Comparison of ENCODE assay signal across 8 cellular contexts in the genomic region with DNA sequence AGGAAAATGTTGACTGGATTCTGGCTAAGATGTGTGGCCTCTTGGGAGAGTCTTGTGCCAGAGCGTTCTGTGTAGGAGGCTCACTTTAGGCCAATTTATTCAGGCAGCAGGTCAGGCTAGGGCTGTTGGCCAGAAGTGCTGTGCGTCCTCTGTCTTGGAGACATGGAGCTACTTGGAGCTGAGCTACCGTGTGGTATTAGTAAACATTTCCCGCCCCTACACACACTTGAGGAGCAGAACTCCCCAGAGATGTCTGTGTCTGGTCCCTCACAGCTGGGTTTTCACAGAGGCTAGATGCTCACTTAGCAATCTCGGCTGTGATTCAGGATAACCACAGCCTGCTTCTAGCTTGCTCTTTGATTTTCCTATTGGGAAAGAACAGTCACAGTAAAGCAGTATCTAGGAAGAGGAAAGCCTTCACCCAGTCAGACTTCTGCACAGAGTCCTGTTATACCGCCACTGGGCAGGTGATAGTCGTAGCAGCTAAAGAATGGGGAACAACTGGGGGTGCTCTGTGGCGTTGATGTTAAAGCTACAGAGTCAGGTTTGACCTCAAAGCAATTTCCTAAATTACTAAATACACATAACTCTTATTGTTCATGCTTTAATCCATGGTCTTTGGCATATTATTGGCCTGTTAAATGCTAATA.
DNase-seq lines count a peak whose midpoint lies in the region; ATAC-seq and TF ChIP-seq lines count a peak whose summit lies in the region.

No MANE protein-coding gene starts in this region.

- H3K36me3 Mint-ChIP-seq in T-cell, result peaks cover 42% of the 10 kb centered on the region

- WGBS in right cardiac atrium, result 40% methylated on average over 8 of the region's 8 CpGs
- 37 to 41% methylated on average over 8 of the region's 8 CpGs for WGBS in tibial nerve, 2 donors

- H3K4me1 Mint-ChIP-seq in T-cell, result peaks cover 78 to 89% (median 85%) of the 10 kb centered on the region in 3 donors

- H3K4me3 ChIP-seq in right cardiac atrium (ENCODE audit: low read length) (no peak overlapping the region), tibial nerve (no peak overlapping the region)

- TF ChIP-seq POLR2A in tibial nerve (IDR thresholded peaks at IDR 0.05), result no peak

- intact Hi-C loops in right cardiac atrium (cut with DNase I), result no loop called here

- H3K4me3 Mint-ChIP-seq in T-cell, result peak overlapping the region; percentile 64 to 75 (median 71)

- peaks cover 1% of the 10 kb centered on the region for H3K4me1 ChIP-seq in right cardiac atrium (ENCODE audit: control insufficient read depth, insufficient read depth, low read length)
- peaks cover 0 to 56% (median 28%) of the 10 kb centered on the region in 4 donors for H3K4me1 ChIP-seq in tibial nerve

- H3K9me3 Mint-ChIP-seq in T-cell, result peaks cover 0 to 3% (median 0%) of the 10 kb centered on the region in 3 donors

- H3K27me3 ChIP-seq in right cardiac atrium (ENCODE audit: control insufficient read depth, insufficient read depth) (no peaks in the 10 kb centered on the region), tibial nerve (no peaks in the 10 kb centered on the region)

- peak; percentile 37 for ATAC-seq in GM18870 (IDR thresholded peaks at IDR 0.05; ENCODE audit: unreplicated experiment)
- peak; percentile 50 for ATAC-seq in HG02763 (IDR thresholded peaks at IDR 0.05; ENCODE audit: unreplicated experiment)
- peak; percentile 40 to 51 (median 44) for ATAC-seq in T-cell (replicated peaks in 1 of 4)
- peak; percentile 96 for ATAC-seq in right cardiac atrium
- ATAC-seq in left lobe of liver, result no peak

- peak in 1 of 2 donors; percentile 82 for TF ChIP-seq EP300 in tibial nerve (IDR thresholded peaks at IDR 0.05)

- no peaks in the 10 kb centered on the region for H3K9me3 ChIP-seq in right cardiac atrium (ENCODE audit: control insufficient read depth, low read length)
- H3K9me3 ChIP-seq in tibial nerve, result no peaks in the 10 kb centered on the region

- no peaks in the 10 kb centered on the region for H3K36me3 ChIP-seq in tibial nerve

- DNase-seq in T-cell (no peak), right cardiac atrium (peak; percentile 86 to 95 (median 90)), tibial nerve (ENCODE audit: low spot score in 2 of 2) (peak; percentile 75 to 77), left lobe of liver (ENCODE audit: low spot score) (no peak), HuH-7.5 (ENCODE audit: low spot score) (no peak)
- DNase-seq in effector CD8-positive, alpha-beta T cell (lab: John Stamatoyannopoulos, UW), result no peak

- H3K27ac ChIP-seq in right cardiac atrium (ENCODE audit: low read length) (peak overlapping the region; percentile 59), tibial nerve (peak overlapping the region in 3 of 4 donors; percentile 11 to 74 (median 61))

- H3K27ac Mint-ChIP-seq in T-cell, result peak overlapping the region; percentile 90 to 91

- POLR2A ChIA-PET in T-cell (lab: Charles Lee), result interaction anchor here in 1 of 2 donors (0.6 kb wide), 1 partner anchor 11 kb away, joined by 4 read pairs; no protein-coding TSS in a partner anchor

- CTCF ChIA-PET in T-cell (lab: Charles Lee), result interaction anchor here (0.8 to 2.0 kb wide), 4 partner anchors 10 to 144 kb away, joined by 3 to 4 read pairs (median 4); no protein-coding TSS in a partner anchor

- H3K27me3 Mint-ChIP-seq in T-cell, result no peaks in the 10 kb centered on the region

- TF ChIP-seq CTCF in tibial nerve (IDR thresholded peaks at IDR 0.05), result no peak

Comparison
In these comparisons a context has a peak if more than half of its experiments do, and no peak if none do; other contexts are left out.
1. DNase-seq: peak in right cardiac atrium (3 of 3) and tibial nerve (2 of 2); none in T-cell (0 of 34), effector CD8-positive, alpha-beta T cell (single experiment), left lobe of liver (single experiment) and HuH-7.5 (single experiment).